ENCODE assay signal across 10 cellular contexts in the genomic region with DNA sequence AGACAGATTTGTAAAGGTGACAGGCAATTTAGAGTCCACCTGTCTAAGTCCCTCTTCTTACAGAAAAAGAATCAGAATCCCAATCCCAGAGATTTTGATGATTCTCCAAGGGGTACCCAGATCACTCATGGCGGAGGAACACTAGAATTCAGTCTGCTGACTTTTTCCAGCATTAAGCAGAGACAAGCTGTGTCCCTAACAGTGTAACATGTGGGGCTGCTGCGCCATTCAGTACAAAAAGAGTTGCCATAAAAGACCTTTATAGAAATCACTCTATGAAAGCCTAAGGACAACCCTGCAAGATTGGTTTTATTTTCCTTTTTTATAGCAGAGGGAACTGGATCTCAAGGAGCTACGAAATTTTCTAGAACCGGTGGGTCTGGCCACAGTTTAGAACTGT. TPM values are rescaled to one million over a fixed set of nuclear protein-coding genes. Genes with fewer than 3 reads are reported as not detected.
DNase-seq lines count a peak whose midpoint lies in the region; ATAC-seq, FAIRE-seq and TF ChIP-seq lines count a peak whose summit lies in the region.
"Had no signal": no experiment of that assay in that cellular context is flagged by ENCODE, and none has a peak within 500 bp of the region (broad histone marks: within the 10 kb centered on the region; RNA-seq: fewer than 3 reads in every experiment).

No MANE protein-coding gene starts in this region.

- FAIRE-seq in GM12891 (lab: Jason Lieb, UNC): no peak
- FAIRE-seq: islet of Langerhans had no signal

- peaks cover 4% of the 10 kb centered on the region for H3K4me1 ChIP-seq in lower lobe of right lung
- H3K4me1 ChIP-seq in upper lobe of right lung: peaks cover 5% of the 10 kb centered on the region

- TF ChIP-seq POLR2A in GM12891 (IDR thresholded peaks at IDR 0.05; ENCODE audit: low read depth, low read length): no peak

- H3K27ac ChIP-seq in lower lobe of right lung (peak overlapping the region; percentile 83), upper lobe of right lung (peak overlapping the region; percentile 88)

- POLR2A ChIA-PET in T-cell (lab: Charles Lee): interaction anchor here (0.6 to 2.3 kb wide), 17 partner anchors 10 to 242 kb away, joined by 3 to 15 read pairs (median 4); a partner anchor contains a TSS

- CTCF ChIA-PET in activated naive CD4-positive, alpha-beta T cell treated with anti-CD3 and anti-CD28 coated beads, Interleukin-2, amount 10 ng/mL, durations not matched to agents 7 days and 5 days (lab: Charles Lee): interaction anchor here (1.1 to 4.0 kb wide), 9 partner anchors 12 to 227 kb away, joined by 3 to 44 read pairs (median 3); a partner anchor contains a TSS
- CTCF ChIA-PET in T-cell (lab: Charles Lee): interaction anchor here (0.6 to 1.8 kb wide), 10 partner anchors 13 to 241 kb away, joined by 3 to 6 read pairs (median 4); a partner anchor contains a TSS

- H3K4me3 ChIP-seq in lower lobe of right lung (peak overlapping the region; percentile 63), upper lobe of right lung (peak overlapping the region; percentile 61)

- H3K9me3 ChIP-seq in lower lobe of right lung (no peaks in the 10 kb centered on the region), upper lobe of right lung (no peaks in the 10 kb centered on the region)

- H3K36me3 Mint-ChIP-seq in activated naive CD4-positive, alpha-beta T cell treated with anti-CD3 and anti-CD28 coated beads, Interleukin-2, amount 10 ng/mL, durations not matched to agents 7 days and 5 days: peaks cover 63% of the 10 kb centered on the region
- peaks cover 54% of the 10 kb centered on the region for H3K36me3 Mint-ChIP-seq in T-cell
- no peaks in the 10 kb centered on the region for H3K36me3 Mint-ChIP-seq in progenitor cell of endocrine pancreas (ENCODE audit: insufficient read depth)

- H3K27ac Mint-ChIP-seq in activated naive CD4-positive, alpha-beta T cell treated with anti-CD3 and anti-CD28 coated beads, Interleukin-2, amount 10 ng/mL, durations not matched to agents 7 days and 5 days: peak overlapping the region; percentile 99
- peak overlapping the region; percentile 99 to 100 for H3K27ac Mint-ChIP-seq in T-cell
- H3K27ac Mint-ChIP-seq in progenitor cell of endocrine pancreas: no peak overlapping the region

- H3K36me3 ChIP-seq in lower lobe of right lung: peaks cover 5% of the 10 kb centered on the region
- H3K36me3 ChIP-seq in upper lobe of right lung: peaks cover 4% of the 10 kb centered on the region

- no peaks in the 10 kb centered on the region for H3K27me3 ChIP-seq in lower lobe of right lung (ENCODE audit: low read depth)
- no peaks in the 10 kb centered on the region for H3K27me3 ChIP-seq in upper lobe of right lung

- H3K4me1 Mint-ChIP-seq in activated naive CD4-positive, alpha-beta T cell treated with anti-CD3 and anti-CD28 coated beads, Interleukin-2, amount 10 ng/mL, durations not matched to agents 7 days and 5 days: peaks cover 44% of the 10 kb centered on the region
- H3K4me1 Mint-ChIP-seq in T-cell (peaks cover 45 to 51% (median 47%) of the 10 kb centered on the region in 3 donors), progenitor cell of endocrine pancreas (ENCODE audit: low read depth) (no peaks in the 10 kb centered on the region)

- no peak for TF ChIP-seq CTCF in lower lobe of right lung (IDR thresholded peaks at IDR 0.05)
- TF ChIP-seq CTCF in upper lobe of right lung (IDR thresholded peaks at IDR 0.05): no peak
- no peak for TF ChIP-seq CTCF in progenitor cell of endocrine pancreas (IDR thresholded peaks at IDR 0.05; ENCODE audit: unreplicated experiment)

- DNase-seq in activated naive CD4-positive, alpha-beta T cell treated with anti-CD3 and anti-CD28 coated beads, Interleukin-2, amount 10 ng/mL, durations not matched to agents 7 days and 5 days: no peak
- no peak for DNase-seq in activated naive CD4-positive, alpha-beta T cell (lab: John Stamatoyannopoulos, UW)
- DNase-seq in T-cell (peak in 2 of 34 experiments; percentile 31 to 37), lower lobe of right lung (no peak), upper lobe of right lung (no peak), GM12891 (ENCODE audit: insufficient read length, low spot score) (no peak), progenitor cell of endocrine pancreas (ENCODE audit: low spot score, unreplicated experiment) (no peak)
- DNase-seq: NCI-H446 had no signal

- H3K4me3 Mint-ChIP-seq in activated naive CD4-positive, alpha-beta T cell treated with anti-CD3 and anti-CD28 coated beads, Interleukin-2, amount 10 ng/mL, durations not matched to agents 7 days and 5 days: peak overlapping the region; percentile 98
- peak overlapping the region; percentile 95 to 100 (median 99) for H3K4me3 Mint-ChIP-seq in T-cell
- H3K4me3 Mint-ChIP-seq in progenitor cell of endocrine pancreas (ENCODE audit: low read depth): no peak overlapping the region

- peaks cover 14% of the 10 kb centered on the region for H3K9me3 Mint-ChIP-seq in activated naive CD4-positive, alpha-beta T cell treated with anti-CD3 and anti-CD28 coated beads, Interleukin-2, amount 10 ng/mL, durations not matched to agents 7 days and 5 days
- peaks cover 3 to 12% (median 7%) of the 10 kb centered on the region in 3 donors for H3K9me3 Mint-ChIP-seq in T-cell
- no peaks in the 10 kb centered on the region for H3K9me3 Mint-ChIP-seq in progenitor cell of endocrine pancreas (ENCODE audit: low read depth)

- peak; percentile 9 to 24 (median 17) for ATAC-seq in T-cell (replicated peaks in 1 of 4)
- ATAC-seq in lower lobe of right lung: peak in 1 of 2 donors; percentile 34
- no peak for ATAC-seq in upper lobe of right lung
- ATAC-seq in HG03442 (IDR thresholded peaks at IDR 0.05; ENCODE audit: unreplicated experiment): no peak

- no peaks in the 10 kb centered on the region for H3K27me3 Mint-ChIP-seq in activated naive CD4-positive, alpha-beta T cell treated with anti-CD3 and anti-CD28 coated beads, Interleukin-2, amount 10 ng/mL, durations not matched to agents 7 days and 5 days
- no peaks in the 10 kb centered on the region for H3K27me3 Mint-ChIP-seq in T-cell
- H3K27me3 Mint-ChIP-seq in progenitor cell of endocrine pancreas: no peaks in the 10 kb centered on the region

- intact Hi-C loops in lower lobe of right lung (cut with DNase I): no loop called here
- intact Hi-C loops in upper lobe of right lung (cut with DNase I): loop anchor here (10.0 kb wide), 1 partner anchor 50 kb away; no protein-coding TSS in a partner anchor

TF ChIP-seq in GM12891, 5 proteins besides CTCF, POLR2A, EP300 and RAD21:
- TF ChIP-seq SPI1 (IDR thresholded peaks at IDR 0.05; ENCODE audit: low read depth, low read length) (no peak), POU2F2 (IDR thresholded peaks at IDR 0.05; ENCODE audit: low read depth, low read length) (no peak)

RNA-seq across cellular contexts. Expression of a gene that starts 0.6 kb away (rescaled TPM):
- total RNA-seq in T-cell (100 to 1,000 TPM in 3 of 5 donors, 10 to 100 TPM in 2; 76.8 to 430 (median 392) TPM), lower lobe of right lung (49.4 TPM), upper lobe of right lung (47.0 TPM), progenitor cell of endocrine pancreas (not detected in 2 replicates)
- 6.6 TPM for polyA plus RNA-seq in GM12891 (2012; ENCODE audit: low read depth, missing spikeins)

RNA-seq across cellular contexts. Expression of a gene that starts 51.9 kb away (rescaled TPM):
- total RNA-seq in T-cell: 100 to 1,000 TPM; 121 to 341 (median 306) TPM
- total RNA-seq in lower lobe of right lung: 95.7 TPM
- total RNA-seq in upper lobe of right lung: 83.3 TPM
- 4.4 TPM for polyA plus RNA-seq in GM12891 (2012; ENCODE audit: low read depth, missing spikeins)
- total RNA-seq in progenitor cell of endocrine pancreas: not detected in 2 replicates

Comparison
In these comparisons a context has a peak if more than half of its experiments do, and no peak if none do; other contexts are left out.
1. ATAC-seq: peak in T-cell (4 of 4); none in upper lobe of right lung (single experiment) and HG03442 (single experiment).
2. RNA of a gene that starts 0.6 kb away (total RNA-seq): 76.8 to 430 TPM in T-cell, 49.4 TPM in lower lobe of right lung (single experiment) and 47.0 TPM in upper lobe of right lung (single experiment); not detected in progenitor cell of endocrine pancreas; every median in the first group is over 10 times any median in the second.
3. RNA of a gene that starts 51.9 kb away (total RNA-seq): 121 to 341 TPM in T-cell, 95.7 TPM in lower lobe of right lung (single experiment) and 83.3 TPM in upper lobe of right lung (single experiment); not detected in progenitor cell of endocrine pancreas; every median in the first group is over 10 times any median in the second.